1 cellular context compared by ENCODE assay signal in genomic region chr3:111506435-111506834, GRCh38.
TF ChIP-seq lines count a peak whose summit lies in the region.

No MANE protein-coding gene starts in this region.

TF ChIP-seq in GM12878, 131 proteins besides CTCF, POLR2A, EP300 and RAD21 (continued from another document):
- TF ChIP-seq TBL1XR1 (IDR thresholded peaks at IDR 0.05; ENCODE audit: low read depth, low read length) (no peak), ZBTB33 (IDR thresholded peaks at IDR 0.05) (no peak), PML (IDR thresholded peaks at IDR 0.05; ENCODE audit: low read length) (no peak), CEBPZ (IDR thresholded peaks at IDR 0.05; ENCODE audit: low read depth, low read length) (no peak), NFXL1 (IDR thresholded peaks at IDR 0.05; ENCODE audit: borderline replicate concordance) (no peak), CBFB (IDR thresholded peaks at IDR 0.05; ENCODE audit: low read depth) (no peak), IKZF1 (conservative IDR thresholded peaks at IDR 0.05) (no peak), NR2C1 (IDR thresholded peaks at IDR 0.05) (no peak), RAD51 (IDR thresholded peaks at IDR 0.05) (no peak), HDAC2 (IDR thresholded peaks at IDR 0.05) (no peak), ETV6 (conservative IDR thresholded peaks at IDR 0.05 in 1 of 2, IDR thresholded peaks at IDR 0.05 in 1 of 2; ENCODE audit: borderline replicate concordance in 1 of 2, low read depth in 1 of 2) (no peak)
